Comparison of ENCODE assay signal across 7 cellular contexts in the genomic region with DNA sequence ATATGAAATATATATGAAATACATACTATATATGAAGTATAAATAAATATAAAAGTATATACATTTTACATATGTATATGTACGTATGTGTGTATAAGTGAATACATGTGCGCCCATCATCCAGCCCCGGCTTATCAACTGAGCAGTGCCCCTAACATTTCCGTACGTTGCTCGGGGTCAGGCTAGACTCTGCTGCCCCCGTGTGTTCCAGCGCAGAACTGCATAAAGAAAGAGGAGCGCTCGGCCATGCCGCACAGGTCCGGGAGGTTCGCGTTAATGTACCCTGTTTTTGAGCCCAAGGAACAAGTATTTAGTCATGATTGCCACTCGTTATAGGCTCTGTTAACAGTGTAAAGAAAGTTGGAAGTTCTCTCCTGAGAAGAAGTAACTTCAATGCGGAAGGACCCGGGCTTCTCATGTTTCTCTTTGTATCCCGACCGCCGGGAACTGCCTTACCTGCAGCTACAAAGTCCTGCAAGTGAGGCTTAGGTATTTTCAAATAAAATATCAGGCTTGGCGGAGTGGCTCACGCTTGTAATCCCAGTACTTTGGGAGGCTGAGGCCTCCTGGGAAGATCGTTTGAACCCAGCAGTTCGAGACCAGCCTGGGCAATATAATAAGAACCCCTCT. TPM values are rescaled to one million over a fixed set of nuclear protein-coding genes. Genes with fewer than 3 reads are reported as not detected.
DNase-seq lines count a peak whose midpoint lies in the region; ATAC-seq and TF ChIP-seq lines count a peak whose summit lies in the region.

No MANE protein-coding gene starts in this region.

- H3K27me3 ChIP-seq in skeletal muscle tissue (ENCODE audit: control insufficient read depth in 3 of 3, insufficient read depth in 3 of 3, low read length in 3 of 3): peaks cover 3 to 7% (median 5%) of the 10 kb centered on the region in 3 donors

- ATAC-seq in HG02623 (IDR thresholded peaks at IDR 0.05; ENCODE audit: unreplicated experiment) (peak; percentile 95), T-helper 17 cell (peak; percentile 97)

- DNase-seq in NCI-H1092 treated with DMSO at 0.1 percent for 48 hours (lab: John Stamatoyannopoulos, UW): peak; percentile 36
- peak; percentile 45 to 71 (median 54) for DNase-seq in T-helper 17 cell
- peak in 40 of 58 donors; percentile 5 to 74 (median 22) for DNase-seq in anterior cingulate cortex (lab: John Stamatoyannopoulos, UW)
- DNase-seq in hippocampal formation (lab: John Stamatoyannopoulos, UW): peak; percentile 13 to 37

- peaks cover 4% of the 10 kb centered on the region for H3K4me1 Mint-ChIP-seq in T-helper 17 cell

- H3K4me1 ChIP-seq in skeletal muscle tissue (ENCODE audit: control insufficient read depth in 3 of 3, insufficient read depth in 3 of 3, low read length in 3 of 3): peaks cover 0 to 4% (median 0%) of the 10 kb centered on the region in 3 donors

- H3K27ac Mint-ChIP-seq in T-helper 17 cell: no peak overlapping the region

- H3K27ac ChIP-seq in skeletal muscle tissue (ENCODE audit: low read depth, low read length): no peak overlapping the region

- H3K4me3 Mint-ChIP-seq in T-helper 17 cell: peak overlapping the region; percentile 77

- H3K36me3 Mint-ChIP-seq in T-helper 17 cell (ENCODE audit: low read depth): no peaks in the 10 kb centered on the region

- peak; percentile 82 for TF ChIP-seq CTCF in GM12875 (IDR thresholded peaks at IDR 0.05; ENCODE audit: borderline replicate concordance, insufficient read depth, low read depth, low read length)

- no peaks in the 10 kb centered on the region for H3K36me3 ChIP-seq in skeletal muscle tissue (ENCODE audit: control insufficient read depth in 3 of 3, insufficient read depth in 3 of 3, low read length in 3 of 3)

- H3K9me3 ChIP-seq in T-helper 17 cell (ENCODE audit: control insufficient read depth, low read length, poor library complexity, severe bottlenecking) (no peaks in the 10 kb centered on the region), skeletal muscle tissue (ENCODE audit: control insufficient read depth in 3 of 3, low read length in 3 of 3) (no peaks in the 10 kb centered on the region)

- H3K4me3 ChIP-seq in GM12875 (ENCODE audit: low read depth, low read length) (no peak overlapping the region), skeletal muscle tissue (ENCODE audit: low read length in 3 of 3) (peak overlapping the region; percentile 6 to 63 (median 56))

- H3K9ac ChIP-seq in skeletal muscle tissue (ENCODE audit: low read depth in 1 of 3, low read length in 3 of 3): peak overlapping the region in 2 of 3 donors; percentile 51 to 69

- H3K27me3 Mint-ChIP-seq in T-helper 17 cell: peaks cover 55% of the 10 kb centered on the region

RNA-seq across cellular contexts. Expression of gene CD8B2, which starts 55.7 kb away (rescaled TPM):
- not detected for total RNA-seq in T-helper 17 cell
- under 0.01 TPM for total RNA-seq in skeletal muscle tissue
